In genomic region chr19:55070755-55071502, GRCh38 we compare ENCODE assay signal across 1 cellular context.
TF ChIP-seq lines count a peak whose summit lies in the region.

No MANE protein-coding gene starts in this region.

TF ChIP-seq in IMR-90, 13 proteins besides CTCF, POLR2A, EP300 and RAD21 (continued from another document):
- no peak for TF ChIP-seq RCOR1 (IDR thresholded peaks at IDR 0.05; ENCODE audit: insufficient replicate concordance, low read length)
- TF ChIP-seq NFE2L2 (IDR thresholded peaks at IDR 0.05; ENCODE audit: low read depth, low read length): no peak
- no peak for TF ChIP-seq RFX5 (IDR thresholded peaks at IDR 0.05; ENCODE audit: low read depth, low read length)
- TF ChIP-seq, protein P1, sequence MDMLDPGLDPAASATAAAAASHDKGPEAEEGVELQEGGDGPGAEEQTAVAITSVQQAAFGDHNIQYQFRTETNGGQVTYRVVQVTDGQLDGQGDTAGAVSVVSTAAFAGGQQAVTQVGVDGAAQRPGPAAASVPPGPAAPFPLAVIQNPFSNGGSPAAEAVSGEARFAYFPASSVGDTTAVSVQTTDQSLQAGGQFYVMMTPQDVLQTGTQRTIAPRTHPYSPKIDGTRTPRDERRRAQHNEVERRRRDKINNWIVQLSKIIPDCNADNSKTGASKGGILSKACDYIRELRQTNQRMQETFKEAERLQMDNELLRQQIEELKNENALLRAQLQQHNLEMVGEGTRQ (IDR thresholded peaks at IDR 0.05; ENCODE audit: low read depth, low read length): no peak
- TF ChIP-seq SMC3 (IDR thresholded peaks at IDR 0.05; ENCODE audit: low read depth, low read length): no peak
- TF ChIP-seq, protein P2, sequence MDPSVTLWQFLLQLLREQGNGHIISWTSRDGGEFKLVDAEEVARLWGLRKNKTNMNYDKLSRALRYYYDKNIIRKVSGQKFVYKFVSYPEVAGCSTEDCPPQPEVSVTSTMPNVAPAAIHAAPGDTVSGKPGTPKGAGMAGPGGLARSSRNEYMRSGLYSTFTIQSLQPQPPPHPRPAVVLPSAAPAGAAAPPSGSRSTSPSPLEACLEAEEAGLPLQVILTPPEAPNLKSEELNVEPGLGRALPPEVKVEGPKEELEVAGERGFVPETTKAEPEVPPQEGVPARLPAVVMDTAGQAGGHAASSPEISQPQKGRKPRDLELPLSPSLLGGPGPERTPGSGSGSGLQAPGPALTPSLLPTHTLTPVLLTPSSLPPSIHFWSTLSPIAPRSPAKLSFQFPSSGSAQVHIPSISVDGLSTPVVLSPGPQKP (IDR thresholded peaks at IDR 0.05; ENCODE audit: borderline replicate concordance, low read depth, low read length): no peak
- no peak for TF ChIP-seq FOS (IDR thresholded peaks at IDR 0.05; ENCODE audit: low read depth, low read length)
- TF ChIP-seq MXI1 (IDR thresholded peaks at IDR 0.05; ENCODE audit: borderline replicate concordance, low read depth, low read length): no peak
- TF ChIP-seq BHLHE40 (IDR thresholded peaks at IDR 0.05; ENCODE audit: low read depth, low read length): no peak
- no peak for TF ChIP-seq CEBPB (IDR thresholded peaks at IDR 0.05; ENCODE audit: low read depth, low read length)
